8 cellular contexts compared by ENCODE assay signal in the genomic region with DNA sequence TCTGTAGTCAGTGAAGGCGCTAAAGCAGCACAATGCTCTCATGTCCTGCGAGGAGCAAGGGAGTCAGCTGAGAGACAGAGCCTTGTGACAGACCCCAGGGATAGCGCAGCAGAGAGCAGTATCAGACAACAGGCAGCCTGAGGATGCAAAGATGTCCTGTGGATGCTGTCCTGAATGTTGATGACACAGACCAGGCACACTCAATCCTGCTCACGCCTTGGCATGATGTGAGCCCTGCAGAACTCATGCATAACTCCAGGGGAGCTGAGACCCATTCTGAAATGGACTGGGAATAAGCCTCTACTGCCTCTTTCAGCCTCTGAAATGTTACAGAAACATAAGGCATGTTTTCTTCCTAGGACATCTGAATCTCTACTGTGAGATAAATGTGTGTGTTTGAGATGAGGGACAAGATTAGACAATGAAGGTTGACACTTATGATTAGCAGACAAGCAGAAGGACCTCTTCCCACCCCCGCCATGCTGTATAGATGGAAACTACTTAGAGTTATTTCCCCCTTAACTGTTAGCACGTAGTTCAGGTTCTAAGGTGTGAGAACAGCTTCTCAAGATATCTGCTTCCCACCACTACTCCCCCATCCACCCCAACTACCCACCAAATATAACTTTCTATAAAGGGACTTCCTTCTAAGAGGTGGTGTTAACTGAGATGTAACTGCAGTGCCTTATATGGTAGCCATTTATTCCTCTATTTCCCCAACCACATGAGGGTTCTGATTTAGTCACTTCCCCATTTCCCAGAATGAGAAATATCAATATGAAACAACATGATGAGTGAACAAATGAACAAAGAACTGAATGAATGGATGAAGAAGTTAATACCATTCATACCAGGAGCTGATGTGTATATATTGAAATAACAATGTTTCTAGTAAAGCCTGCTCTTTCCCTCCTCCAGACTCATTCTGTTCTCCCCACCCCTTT. TPM values are rescaled to one million over a fixed set of nuclear protein-coding genes. Genes with fewer than 3 reads are reported as not detected.
DNase-seq lines count a peak whose midpoint lies in the region; ATAC-seq and TF ChIP-seq lines count a peak whose summit lies in the region.

No MANE protein-coding gene starts in this region.

- no peaks in the 10 kb centered on the region for H3K27me3 Mint-ChIP-seq in stimulated activated naive CD8-positive, alpha-beta T cell treated with anti-CD3 and anti-CD28 coated beads, Interleukin-15, Interleukin-2, amounts not matched to agents 100 ng/mL and 50 ng/mL, for 24 hours

- no peak for DNase-seq in activated naive CD4-positive, alpha-beta T cell treated with anti-CD3 and anti-CD28 coated beads, Interleukin-2, amount 50 U/mL, for 72 hours (ENCODE audit: low spot score in 2 of 2)
- DNase-seq in activated naive CD4-positive, alpha-beta T cell treated with Interleukin-2 at 50 U/mL for 16 hours = no peak
- peak; percentile 35 for DNase-seq in NCI-H69 (lab: John Stamatoyannopoulos, UW)
- no peak for DNase-seq in RPMI8226
- DNase-seq in coronary artery (ENCODE audit: low spot score) = no peak
- DNase-seq in NCI-H1436 (lab: John Stamatoyannopoulos, UW) = no peak

- H3K27ac Mint-ChIP-seq in activated naive CD4-positive, alpha-beta T cell treated with anti-CD3 and anti-CD28 coated beads, Interleukin-2, amount 50 U/mL, for 72 hours = peak overlapping the region; percentile 92 to 97
- peak overlapping the region; percentile 91 for H3K27ac Mint-ChIP-seq in stimulated activated naive CD8-positive, alpha-beta T cell treated with anti-CD3 and anti-CD28 coated beads, Interleukin-15, Interleukin-2, amounts not matched to agents 100 ng/mL and 50 ng/mL, for 24 hours

- H3K4me3 Mint-ChIP-seq in stimulated activated naive CD8-positive, alpha-beta T cell treated with anti-CD3 and anti-CD28 coated beads, Interleukin-15, Interleukin-2, amounts not matched to agents 100 ng/mL and 50 ng/mL, for 24 hours = peak overlapping the region; percentile 4

- peaks cover 17 to 91% of the 10 kb centered on the region in 2 donors for H3K36me3 Mint-ChIP-seq in activated naive CD4-positive, alpha-beta T cell treated with anti-CD3 and anti-CD28 coated beads, Interleukin-2, amount 50 U/mL, for 72 hours
- peaks cover 21% of the 10 kb centered on the region for H3K36me3 Mint-ChIP-seq in stimulated activated naive CD8-positive, alpha-beta T cell treated with anti-CD3 and anti-CD28 coated beads, Interleukin-15, Interleukin-2, amounts not matched to agents 100 ng/mL and 50 ng/mL, for 24 hours (ENCODE audit: low read depth)

- no peak for TF ChIP-seq CTCF in coronary artery (IDR thresholded peaks at IDR 0.05)

- peaks cover 17 to 54% of the 10 kb centered on the region in 2 donors for H3K9me3 Mint-ChIP-seq in activated naive CD4-positive, alpha-beta T cell treated with anti-CD3 and anti-CD28 coated beads, Interleukin-2, amount 50 U/mL, for 72 hours
- H3K9me3 Mint-ChIP-seq in stimulated activated naive CD8-positive, alpha-beta T cell treated with anti-CD3 and anti-CD28 coated beads, Interleukin-15, Interleukin-2, amounts not matched to agents 100 ng/mL and 50 ng/mL, for 24 hours = peaks cover 16% of the 10 kb centered on the region

- peak; percentile 72 to 89 for ATAC-seq in activated naive CD4-positive, alpha-beta T cell treated with anti-CD3 and anti-CD28 coated beads, Interleukin-2, amount 50 U/mL, for 72 hours
- ATAC-seq in HG02610 (IDR thresholded peaks at IDR 0.05; ENCODE audit: unreplicated experiment) = peak; percentile 68

- H3K4me3 ChIP-seq in coronary artery = no peak overlapping the region

- no peak overlapping the region for H3K27ac ChIP-seq in coronary artery

- H3K4me1 Mint-ChIP-seq in stimulated activated naive CD8-positive, alpha-beta T cell treated with anti-CD3 and anti-CD28 coated beads, Interleukin-15, Interleukin-2, amounts not matched to agents 100 ng/mL and 50 ng/mL, for 24 hours (ENCODE audit: low read depth) = peaks cover 80% of the 10 kb centered on the region

RNA-seq across cellular contexts. Expression of a gene that starts 7.4 kb away (rescaled TPM):
- 100 to 1,000 TPM in 1 of 2 donors, 10 to 100 TPM in 1; 94.3 to 111 TPM for total RNA-seq in activated naive CD4-positive, alpha-beta T cell treated with anti-CD3 and anti-CD28 coated beads, Interleukin-2, amount 50 U/mL, for 72 hours
